8 cellular contexts compared by ENCODE assay signal in the genomic region with DNA sequence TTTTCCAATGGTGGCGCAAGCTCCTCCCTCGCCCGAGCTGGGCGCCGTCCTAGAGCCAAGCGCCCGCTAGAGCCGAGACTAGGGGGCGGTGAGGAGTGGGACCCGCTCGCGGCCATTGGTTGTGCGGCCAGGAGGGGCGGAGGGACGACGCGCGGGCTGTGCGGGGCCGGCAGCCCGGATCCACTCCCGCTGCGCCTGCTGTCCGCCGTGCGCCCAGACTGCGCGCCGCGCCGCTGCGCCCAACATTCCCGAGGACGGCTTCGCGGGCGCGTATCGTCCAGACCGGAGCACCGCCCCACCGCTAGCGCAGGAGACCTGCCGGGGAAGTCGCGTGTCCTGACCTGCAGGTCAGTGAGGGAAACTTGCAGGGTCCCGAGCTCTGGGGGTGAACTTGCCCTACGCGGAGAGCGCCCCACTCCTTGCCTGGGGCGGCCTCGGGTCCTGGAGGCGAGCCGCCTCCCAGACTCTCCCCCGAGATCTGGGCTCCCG. TPM values are rescaled to one million over a fixed set of nuclear protein-coding genes. Genes with fewer than 3 reads are reported as not detected.
A peak's percentile ranks its signal among the peaks of the same experiment; 100 is the strongest.
DNase-seq lines count a peak whose midpoint lies in the region; ATAC-seq and TF ChIP-seq lines count a peak whose summit lies in the region.

A gene (plus strand): TSS at position 183 of the 489 bp plus-strand sequence. CDS start 21,059 bp downstream, outside the sequence.

- H3K4me3 ChIP-seq in GM23338: peak within 1 kb of the TSS; percentile 88
- H3K4me3 ChIP-seq in heart right ventricle: peak within 1 kb of the TSS in 9 of 10 donors; percentile 28 to 50 (median 44)

- peak within 1 kb of the TSS; percentile 99 for H2AFZ ChIP-seq in GM23338

- intact Hi-C loops in heart right ventricle (cut with DNase I): loop anchor here in 1 of 10 donors (5.0 kb wide), 1 partner anchor 127 kb away; no protein-coding TSS in a partner anchor

- no peaks in the 10 kb centered on the region for H3K9me3 Mint-ChIP-seq in GM23338

- H3K9me3 ChIP-seq in heart right ventricle: no peaks in the 10 kb centered on the region

- peaks cover 8% of the 10 kb centered on the region for H3K4me1 Mint-ChIP-seq in GM23338

- peaks cover 36% of the 10 kb centered on the region for H3K27me3 Mint-ChIP-seq in GM23338 (ENCODE audit: insufficient read depth, low read depth, poor library complexity)

- peak; percentile 95 for ATAC-seq in GM23338
- ATAC-seq in heart right ventricle: peak; percentile 47 to 96 (median 82)

- H3K27ac ChIP-seq in GM23338 (ENCODE audit: low read depth) (no peak within 1 kb of the TSS), heart right ventricle (no peak within 1 kb of the TSS)

- DNase-seq in GM23338 (ENCODE audit: low spot score): peak; percentile 93
- DNase-seq in NCI-H82 treated with DMSO at 0.1 percent for 48 hours (lab: John Stamatoyannopoulos, UW; ENCODE audit: unreplicated experiment): peak; percentile 21
- peak in 1 of 2 donors; percentile 49 for DNase-seq in heart right ventricle
- peak; percentile 84 for DNase-seq in retina
- DNase-seq in activated CD4-positive, alpha-beta T cell treated with anti-CD3 and anti-CD28 coated beads for 4 hours: no peak
- no peak for DNase-seq in NCI-H446 (lab: John Stamatoyannopoulos, UW)
- DNase-seq in AML-193 (lab: John Stamatoyannopoulos, UW): no peak
- no peak for DNase-seq in HT-29 (ENCODE audit: low spot score)

- no peaks in the 10 kb centered on the region for H3K79me2 ChIP-seq in GM23338 (replicated peaks; ENCODE audit: insufficient read depth)

- no peak within 1 kb of the TSS for H3K27ac Mint-ChIP-seq in GM23338

- H3K9me2 ChIP-seq in GM23338 (ENCODE audit: insufficient read depth): no peaks in the 10 kb centered on the region

- peaks cover 7% of the 10 kb centered on the region for H3K4me1 ChIP-seq in GM23338 (ENCODE audit: insufficient read depth)
- H3K4me1 ChIP-seq in heart right ventricle: peaks cover 0 to 8% (median 0%) of the 10 kb centered on the region in 9 donors

- H3K4me3 Mint-ChIP-seq in GM23338: peak within 1 kb of the TSS; percentile 81

- H3K27me3 ChIP-seq in GM23338 (ENCODE audit: insufficient read depth) (peaks cover 51% of the 10 kb centered on the region), heart right ventricle (peaks cover 6 to 40% (median 35%) of the 10 kb centered on the region in 7 donors)

- peak within 1 kb of the TSS; percentile 98 for H3K4me2 ChIP-seq in GM23338

- 1 to 2% methylated on average over 56 of the region's 56 CpGs for WGBS in heart right ventricle, 2 donors

- no peaks in the 10 kb centered on the region; the same call in 2 of the 3 replicates for H3K36me3 Mint-ChIP-seq in GM23338 (ENCODE audit: low read depth)

- H4K20me1 ChIP-seq in GM23338 (replicated peaks; ENCODE audit: insufficient read depth): no peaks in the 10 kb centered on the region

- no peak for TF ChIP-seq CTCF in GM23338 (conservative IDR thresholded peaks at IDR 0.05; ENCODE audit: low read depth in 2 of 2)
- TF ChIP-seq CTCF in heart right ventricle (IDR thresholded peaks at IDR 0.05): no peak

- H3K36me3 ChIP-seq in GM23338 (ENCODE audit: insufficient read depth) (no peaks in the 10 kb centered on the region), heart right ventricle (no peaks in the 10 kb centered on the region)

- peaks cover 8% of the 10 kb centered on the region; the same call in 1 of the 2 replicates for H3F3A ChIP-seq in GM23338 (replicated peaks; ENCODE audit: low read depth)

TF ChIP-seq in GM23338, 12 proteins besides CTCF, POLR2A, EP300 and RAD21 (continues in another document):
- no peak for TF ChIP-seq ZNF331 (CRISPR knock-in tag; IDR thresholded peaks at IDR 0.05; ENCODE audit: low read depth)
- TF ChIP-seq, protein P1, sequence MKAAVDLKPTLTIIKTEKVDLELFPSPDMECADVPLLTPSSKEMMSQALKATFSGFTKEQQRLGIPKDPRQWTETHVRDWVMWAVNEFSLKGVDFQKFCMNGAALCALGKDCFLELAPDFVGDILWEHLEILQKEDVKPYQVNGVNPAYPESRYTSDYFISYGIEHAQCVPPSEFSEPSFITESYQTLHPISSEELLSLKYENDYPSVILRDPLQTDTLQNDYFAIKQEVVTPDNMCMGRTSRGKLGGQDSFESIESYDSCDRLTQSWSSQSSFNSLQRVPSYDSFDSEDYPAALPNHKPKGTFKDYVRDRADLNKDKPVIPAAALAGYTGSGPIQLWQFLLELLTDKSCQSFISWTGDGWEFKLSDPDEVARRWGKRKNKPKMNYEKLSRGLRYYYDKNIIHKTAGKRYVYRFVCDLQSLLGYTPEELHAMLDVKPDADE (IDR thresholded peaks at IDR 0.05): no peak
- TF ChIP-seq, protein P2, sequence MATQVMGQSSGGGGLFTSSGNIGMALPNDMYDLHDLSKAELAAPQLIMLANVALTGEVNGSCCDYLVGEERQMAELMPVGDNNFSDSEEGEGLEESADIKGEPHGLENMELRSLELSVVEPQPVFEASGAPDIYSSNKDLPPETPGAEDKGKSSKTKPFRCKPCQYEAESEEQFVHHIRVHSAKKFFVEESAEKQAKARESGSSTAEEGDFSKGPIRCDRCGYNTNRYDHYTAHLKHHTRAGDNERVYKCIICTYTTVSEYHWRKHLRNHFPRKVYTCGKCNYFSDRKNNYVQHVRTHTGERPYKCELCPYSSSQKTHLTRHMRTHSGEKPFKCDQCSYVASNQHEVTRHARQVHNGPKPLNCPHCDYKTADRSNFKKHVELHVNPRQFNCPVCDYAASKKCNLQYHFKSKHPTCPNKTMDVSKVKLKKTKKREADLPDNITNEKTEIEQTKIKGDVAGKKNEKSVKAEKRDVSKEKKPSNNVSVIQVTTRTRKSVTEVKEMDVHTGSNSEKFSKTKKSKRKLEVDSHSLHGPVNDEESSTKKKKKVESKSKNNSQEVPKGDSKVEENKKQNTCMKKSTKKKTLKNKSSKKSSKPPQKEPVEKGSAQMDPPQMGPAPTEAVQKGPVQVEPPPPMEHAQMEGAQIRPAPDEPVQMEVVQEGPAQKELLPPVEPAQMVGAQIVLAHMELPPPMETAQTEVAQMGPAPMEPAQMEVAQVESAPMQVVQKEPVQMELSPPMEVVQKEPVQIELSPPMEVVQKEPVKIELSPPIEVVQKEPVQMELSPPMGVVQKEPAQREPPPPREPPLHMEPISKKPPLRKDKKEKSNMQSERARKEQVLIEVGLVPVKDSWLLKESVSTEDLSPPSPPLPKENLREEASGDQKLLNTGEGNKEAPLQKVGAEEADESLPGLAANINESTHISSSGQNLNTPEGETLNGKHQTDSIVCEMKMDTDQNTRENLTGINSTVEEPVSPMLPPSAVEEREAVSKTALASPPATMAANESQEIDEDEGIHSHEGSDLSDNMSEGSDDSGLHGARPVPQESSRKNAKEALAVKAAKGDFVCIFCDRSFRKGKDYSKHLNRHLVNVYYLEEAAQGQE (IDR thresholded peaks at IDR 0.05; ENCODE audit: unreplicated experiment): no peak
- no peak for TF ChIP-seq STAT1 (IDR thresholded peaks at IDR 0.05; ENCODE audit: unreplicated experiment)
- no peak for TF ChIP-seq CREB1 (CRISPR knock-in tag; IDR thresholded peaks at IDR 0.05; ENCODE audit: low read depth)
- TF ChIP-seq POLR2AphosphoS5 (IDR thresholded peaks at IDR 0.05; ENCODE audit: low read depth): peak; percentile 61
- TF ChIP-seq ZNF114 (CRISPR knock-in tag; IDR thresholded peaks at IDR 0.05): no peak

RNA-seq across cellular contexts. Expression of the gene that starts here (rescaled TPM):
- total RNA-seq in GM23338 (2014; rRNA removed; shearing (Covaris generic)): 1.4 and 1.8 TPM in 2 replicates
- polyA plus RNA-seq in GM23338 (2016; fragmentation: Nextera tagmentation; extraction: Ambion mirVana): 0.47 TPM in 2 replicates
- total RNA-seq in heart right ventricle: 1 to 10 TPM in 1 of 10 donors, under 1 TPM in 9; 0.13 to 1.2 (median 0.41) TPM
- polyA plus RNA-seq in heart right ventricle: under 1 TPM in 1 of 2 donors, not detected in 1; 0.22 TPM
- not detected in 2 replicates for total RNA-seq in HT-29 (2014; rRNA removed; shearing (Covaris generic))

Comparison
In these comparisons a context has a peak if more than half of its experiments do, and no peak if none do; other contexts are left out.
1. DNase-seq: peak in GM23338 (single experiment), NCI-H82 treated with DMSO at 0.1 percent for 48 hours (single experiment) and retina (single experiment); none in activated CD4-positive, alpha-beta T cell treated with anti-CD3 and anti-CD28 coated beads for 4 hours (0 of 2), NCI-H446 (0 of 2), AML-193 (0 of 2) and HT-29 (single experiment).